Comparison of ENCODE assay signal across 16 cellular contexts in the genomic region with DNA sequence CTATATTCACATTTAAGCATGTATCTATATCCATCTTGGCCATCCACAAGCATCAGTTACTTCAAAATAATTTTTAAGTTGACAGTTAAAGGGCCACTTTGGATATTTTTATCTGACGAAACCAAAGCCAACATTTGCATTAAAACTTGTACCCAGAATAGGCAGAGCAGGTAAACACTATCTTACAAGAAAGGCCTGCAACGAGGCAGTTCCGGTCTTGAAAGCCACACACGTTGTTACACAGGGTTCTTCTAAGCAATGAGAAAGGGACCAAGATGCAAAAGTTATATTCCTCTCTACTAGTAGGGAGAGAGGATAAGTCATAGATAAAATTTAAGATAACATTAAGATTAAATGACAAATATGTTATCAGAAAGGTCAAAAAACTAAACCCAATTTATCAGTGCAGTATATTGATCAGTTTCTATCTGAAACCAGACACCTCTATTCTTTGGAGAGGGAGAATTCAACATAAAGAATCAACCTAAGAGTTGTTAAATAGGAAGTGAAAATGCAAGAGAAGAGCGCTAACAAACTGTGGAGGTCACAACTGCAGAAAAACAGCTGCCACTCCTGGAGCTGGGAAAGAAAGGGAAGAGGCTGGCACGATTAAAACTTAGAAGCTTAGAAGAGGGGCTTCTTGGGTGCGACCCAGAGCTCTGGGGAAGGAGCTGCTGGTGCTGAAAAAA.
DNase-seq lines count a peak whose midpoint lies in the region; ATAC-seq and TF ChIP-seq lines count a peak whose summit lies in the region.
"Had no signal": no experiment of that assay in that cellular context is flagged by ENCODE, and none has a peak within 500 bp of the region (broad histone marks: within the 10 kb centered on the region; RNA-seq: fewer than 3 reads in every experiment).

No MANE protein-coding gene starts in this region.

- POLR2A ChIA-PET in OCI-LY7 (lab: Charles Lee) = interaction anchor here (0.6 to 1.7 kb wide), 4 partner anchors 9 to 122 kb away, joined by 4 to 6 read pairs (median 4); no protein-coding TSS in a partner anchor

- H3K79me2 ChIP-seq in OCI-LY7 (ENCODE audit: insufficient read depth, low read depth, low read length) = no peaks in the 10 kb centered on the region

- no peak for TF ChIP-seq CTCF in OCI-LY7 (conservative IDR thresholded peaks at IDR 0.05; ENCODE audit: low read length)
- TF ChIP-seq CTCF in esophagus muscularis mucosa (IDR thresholded peaks at IDR 0.05) = no peak

- H3K4me3 ChIP-seq in OCI-LY7 (ENCODE audit: low read depth, low read length, poor library complexity, severe bottlenecking) (no peak overlapping the region), esophagus muscularis mucosa (no peak overlapping the region)
- H3K4me3 ChIP-seq: HAP-1 had no signal

- intact Hi-C loops in OCI-LY7 (cut with micrococcal nuclease; ENCODE audit: unreplicated experiment) = loop anchor here (10.0 kb wide), 1 partner anchor 304 kb away; no protein-coding TSS in a partner anchor
- intact Hi-C loops in esophagus muscularis mucosa (cut with DNase I) = no loop called here

- H2AFZ ChIP-seq in OCI-LY7 (ENCODE audit: low read length) = peak overlapping the region; percentile 58

- peak overlapping the region; percentile 21; the same call in 1 of the 2 replicates for H3K4me2 ChIP-seq in OCI-LY7 (ENCODE audit: low read length)
- H3K4me2 ChIP-seq: KMS-11 had no signal

- H3K27ac ChIP-seq in OCI-LY7 (ENCODE audit: low read depth, low read length, poor library complexity, severe bottlenecking) (no peak overlapping the region), esophagus muscularis mucosa (replicated peaks in 1 of 4) (no peak overlapping the region)
- H3K27ac ChIP-seq: HL-60, KMS-11 had no signal

- no peaks in the 10 kb centered on the region for H3K9me2 ChIP-seq in OCI-LY7 (ENCODE audit: insufficient read depth, low read length)

- H3K4me1 ChIP-seq in OCI-LY7 (ENCODE audit: insufficient read depth, low read length, poor library complexity, severe bottlenecking) (peaks cover 9% of the 10 kb centered on the region), esophagus muscularis mucosa (no peaks in the 10 kb centered on the region)
- H3K4me1 ChIP-seq: HAP-1 had no signal

- ATAC-seq in GM19324 (IDR thresholded peaks at IDR 0.05; ENCODE audit: low FRiP score, unreplicated experiment) (peak; percentile 70), GM19397 (IDR thresholded peaks at IDR 0.05; ENCODE audit: unreplicated experiment) (no peak)

- H4K20me1 ChIP-seq in OCI-LY7 (ENCODE audit: insufficient read depth, low read length) = no peaks in the 10 kb centered on the region

- H3K36me3 ChIP-seq in OCI-LY7 (ENCODE audit: insufficient read depth, low read length) = no peaks in the 10 kb centered on the region
- no peaks in the 10 kb centered on the region for H3K36me3 ChIP-seq in esophagus muscularis mucosa
- H3K36me3 ChIP-seq: BE2C, HAP-1 had no signal

- DNase-seq in OCI-LY7 (ENCODE audit: low spot score) (peak; percentile 17), esophagus muscularis mucosa (ENCODE audit: extremely low spot score) (peak; percentile 24), NCI-H748 (lab: John Stamatoyannopoulos, UW; ENCODE audit: unreplicated experiment) (no peak), NCI-H1105 treated with DMSO at 0.1 percent for 48 hours (lab: John Stamatoyannopoulos, UW) (no peak), D341Med (ENCODE audit: low spot score) (no peak)
- DNase-seq: ACHN; BE2C; C1 segment of cervical spinal cord; CD4-positive, CD25-positive, alpha-beta regulatory T cell; CD8-positive, alpha-beta memory T cell; COR-L47 had no signal

- TF ChIP-seq POLR2A in esophagus muscularis mucosa (IDR thresholded peaks at IDR 0.05; ENCODE audit: low read depth) = no peak

- no TSS peak for BruUV-seq in OCI-LY7 (replicated peaks; lab: Mats Ljungman, UMichigan)

- TF ChIP-seq EP300 in esophagus muscularis mucosa (IDR thresholded peaks at IDR 0.05) = no peak

- H3K27me3 ChIP-seq in esophagus muscularis mucosa = no peaks in the 10 kb centered on the region
- H3K27me3 ChIP-seq: BE2C had no signal

- CTCF ChIA-PET in OCI-LY7 (lab: Charles Lee; ENCODE audit: unreplicated experiment) = no interaction called here

- H3K9me3 ChIP-seq in OCI-LY7 (ENCODE audit: low read length) (no peaks in the 10 kb centered on the region), esophagus muscularis mucosa (no peaks in the 10 kb centered on the region)
- H3K9me3 ChIP-seq: HAP-1 had no signal

- WGBS in esophagus muscularis mucosa = 84% methylated on average over 7 of the region's 7 CpGs

Comparison
In these comparisons a context has a peak if more than half of its experiments do, and no peak if none do; other contexts are left out.
1. DNase-seq: peak in OCI-LY7 (single experiment) and esophagus muscularis mucosa (single experiment); none in NCI-H748 (single experiment), NCI-H1105 treated with DMSO at 0.1 percent for 48 hours (single experiment) and D341Med (single experiment).